8 cellular contexts compared by ENCODE assay signal in genomic region chr4:41661447-41662076, GRCh38.
DNase-seq lines count a peak whose midpoint lies in the region; ATAC-seq and TF ChIP-seq lines count a peak whose summit lies in the region.

No MANE protein-coding gene starts in this region.

- POLR2A ChIA-PET in activated CD4-positive, alpha-beta T cell treated with anti-CD3 and anti-CD28 coated beads, Interleukin-2, amount 10 ng/mL, durations not matched to agents 7 days and 5 days (lab: Charles Lee), result no interaction called here

- CTCF ChIA-PET in activated CD4-positive, alpha-beta T cell treated with anti-CD3 and anti-CD28 coated beads, Interleukin-2, amount 10 ng/mL, durations not matched to agents 7 days and 5 days (lab: Charles Lee), result interaction anchor here (1.4 kb wide), 1 partner anchor 18 kb away, joined by 4 read pairs; no protein-coding TSS in a partner anchor

- H3K4me1 Mint-ChIP-seq in activated CD4-positive, alpha-beta T cell treated with anti-CD3 and anti-CD28 coated beads, Interleukin-2, amount 10 ng/mL, durations not matched to agents 7 days and 5 days, result no peaks in the 10 kb centered on the region
- no peaks in the 10 kb centered on the region for H3K4me1 Mint-ChIP-seq in naive B cell

- no peaks in the 10 kb centered on the region for H3K9me3 ChIP-seq in esophagus muscularis mucosa

- in situ Hi-C loops in G401 (cut with HindIII; ENCODE audit: low sequenced_read_pairs), result no loop called here

- no peak for TF ChIP-seq EP300 in esophagus muscularis mucosa (IDR thresholded peaks at IDR 0.05)

- TF ChIP-seq CTCF in esophagus muscularis mucosa (IDR thresholded peaks at IDR 0.05), result peak; percentile 90 to 99 (median 97)

- ATAC-seq in naive B cell (ENCODE audit: low read depth in 2 of 2) (no peak), HG03378 (IDR thresholded peaks at IDR 0.05; ENCODE audit: unreplicated experiment) (no peak)

- TF ChIP-seq POLR2A in esophagus muscularis mucosa (IDR thresholded peaks at IDR 0.05; ENCODE audit: low read depth), result no peak

- peaks cover 4 to 8% (median 6%) of the 10 kb centered on the region in 4 donors for H3K4me1 ChIP-seq in esophagus muscularis mucosa

- peaks cover 5% of the 10 kb centered on the region for H3K27me3 Mint-ChIP-seq in activated CD4-positive, alpha-beta T cell treated with anti-CD3 and anti-CD28 coated beads, Interleukin-2, amount 10 ng/mL, durations not matched to agents 7 days and 5 days
- peaks cover 8 to 19% (median 10%) of the 10 kb centered on the region in 3 donors for H3K27me3 Mint-ChIP-seq in naive B cell

- H3K27me3 ChIP-seq in esophagus muscularis mucosa, result no peaks in the 10 kb centered on the region

- peaks cover 0 to 34% (median 8%) of the 10 kb centered on the region in 4 donors for H3K36me3 ChIP-seq in esophagus muscularis mucosa

- intact Hi-C loops in esophagus muscularis mucosa (cut with DNase I), result loop anchor here (2.0 kb wide), 1 partner anchor 381 kb away; no protein-coding TSS in a partner anchor

- DNase-seq in G401 (ENCODE audit: low spot score), result peak; percentile 70
- DNase-seq in HCEC 1CT, result peak; percentile 23
- peak; percentile 64 for DNase-seq in NCI-H2196 (lab: John Stamatoyannopoulos, UW; ENCODE audit: unreplicated experiment)
- DNase-seq in activated CD4-positive, alpha-beta T cell treated with anti-CD3 and anti-CD28 coated beads, Interleukin-2, amount 10 ng/mL, durations not matched to agents 7 days and 5 days, result peak; percentile 30
- DNase-seq in esophagus muscularis mucosa (ENCODE audit: extremely low spot score), result peak; percentile 86
- DNase-seq in naive B cell, result peak; percentile 8
- DNase-seq in ureter (ENCODE audit: low spot score), result peak; percentile 57

- H3K4me3 Mint-ChIP-seq in activated CD4-positive, alpha-beta T cell treated with anti-CD3 and anti-CD28 coated beads, Interleukin-2, amount 10 ng/mL, durations not matched to agents 7 days and 5 days, result no peak overlapping the region
- no peak overlapping the region for H3K4me3 Mint-ChIP-seq in naive B cell

- H3K27ac Mint-ChIP-seq in activated CD4-positive, alpha-beta T cell treated with anti-CD3 and anti-CD28 coated beads, Interleukin-2, amount 10 ng/mL, durations not matched to agents 7 days and 5 days, result no peak overlapping the region
- no peak overlapping the region for H3K27ac Mint-ChIP-seq in naive B cell

- H3K36me3 Mint-ChIP-seq in activated CD4-positive, alpha-beta T cell treated with anti-CD3 and anti-CD28 coated beads, Interleukin-2, amount 10 ng/mL, durations not matched to agents 7 days and 5 days (ENCODE audit: low read depth), result no peaks in the 10 kb centered on the region
- no peaks in the 10 kb centered on the region for H3K36me3 Mint-ChIP-seq in naive B cell

- H3K27ac ChIP-seq in esophagus muscularis mucosa (replicated peaks in 1 of 4), result no peak overlapping the region

- no peak overlapping the region for H3K4me3 ChIP-seq in esophagus muscularis mucosa

- 46% methylated on average over 6 of the region's 6 CpGs for WGBS in esophagus muscularis mucosa

- no peaks in the 10 kb centered on the region for H3K9me3 Mint-ChIP-seq in activated CD4-positive, alpha-beta T cell treated with anti-CD3 and anti-CD28 coated beads, Interleukin-2, amount 10 ng/mL, durations not matched to agents 7 days and 5 days
- H3K9me3 Mint-ChIP-seq in naive B cell, result peaks cover 0 to 2% (median 0%) of the 10 kb centered on the region in 7 donors

Comparison
In these comparisons a context has a peak if more than half of its experiments do, and no peak if none do; other contexts are left out.
1. DNase-seq: peak in every context shown above with its lines; median percentile 86 in esophagus muscularis mucosa; 70 in G401; 64 in NCI-H2196; 57 in ureter; 30 in activated CD4-positive, alpha-beta T cell treated with anti-CD3 and anti-CD28 coated beads, Interleukin-2, amount 10 ng/mL, durations not matched to agents 7 days and 5 days; 23 in HCEC 1CT; 8 in naive B cell.